8 cellular contexts compared by ENCODE assay signal in the genomic region with DNA sequence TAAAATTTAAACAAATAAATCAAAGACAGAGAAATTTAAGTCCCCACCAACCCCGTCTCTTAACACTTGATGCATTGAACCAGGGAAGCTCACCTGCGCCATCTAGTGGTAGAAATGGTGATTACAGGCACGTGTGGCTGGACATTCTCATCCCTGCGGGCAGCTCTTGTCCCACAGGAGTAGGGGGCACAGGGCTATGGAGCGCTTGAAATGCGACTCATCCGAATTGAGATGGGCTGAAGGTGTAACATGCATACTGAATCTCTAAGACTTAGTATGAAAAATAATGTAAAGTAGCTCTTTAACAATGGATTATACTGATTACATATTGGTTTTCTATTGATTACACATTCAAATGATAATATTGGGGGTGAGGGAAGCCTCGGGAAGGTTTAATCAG. TPM values are rescaled to one million over a fixed set of nuclear protein-coding genes. Genes with fewer than 3 reads are reported as not detected.
DNase-seq lines count a peak whose midpoint lies in the region; ATAC-seq and TF ChIP-seq lines count a peak whose summit lies in the region.

No MANE protein-coding gene starts in this region.

- H3K4me3 ChIP-seq in AG09309 (ENCODE audit: control insufficient read depth, low read depth, low read length), result no peak overlapping the region

- DNase-seq in AG09309 (ENCODE audit: low read depth) (no peak), NCI-H748 treated with DMSO at 0.1 percent for 48 hours (lab: John Stamatoyannopoulos, UW) (peak; percentile 27), dermis microvascular lymphatic vessel endothelial cell (ENCODE audit: low read depth in 2 of 2) (peak; percentile 48 to 73), medulla oblongata (ENCODE audit: extremely low spot score) (peak; percentile 86)
- DNase-seq in activated CD4-positive, alpha-beta T cell treated with anti-CD3 and anti-CD28 coated beads, Interleukin-2, amount 50 U/mL, for 4 hours, result peak; percentile 57 to 64
- DNase-seq in stimulated activated CD8-positive, alpha-beta memory T cell treated with anti-CD3 and anti-CD28 coated beads, Interleukin-4, amount 100 ng/mL, for 1 hour (ENCODE audit: low read depth in 2 of 2, low spot score in 1 of 2), result peak; percentile 31 to 38

- ATAC-seq in GM19395 (IDR thresholded peaks at IDR 0.05; ENCODE audit: unreplicated experiment), result peak; percentile 54
- ATAC-seq in HG02642 (IDR thresholded peaks at IDR 0.05; ENCODE audit: poor library complexity, unreplicated experiment), result no peak

- peak; percentile 93 for TF ChIP-seq CTCF in AG09309 (IDR thresholded peaks at IDR 0.05; ENCODE audit: control insufficient read depth, insufficient read depth, low read depth, low read length, missing control alignments)

RNA-seq across cellular contexts. Expression of gene SLIT1, which starts 24.8 kb away (rescaled TPM):
- under 0.01 TPM in 1 of 2 replicates, not detected in the other for total RNA-seq in dermis microvascular lymphatic vessel endothelial cell
